In genomic region chr11:36455658-36456111, GRCh38 we compare ENCODE assay signal across 9 cellular contexts. TPM values are rescaled to one million over a fixed set of nuclear protein-coding genes. Genes with fewer than 3 reads are reported as not detected.
DNase-seq lines count a peak whose midpoint lies in the region; ATAC-seq and TF ChIP-seq lines count a peak whose summit lies in the region.
"Had no signal": no experiment of that assay in that cellular context is flagged by ENCODE, and none has a peak within 500 bp of the region (broad histone marks: within the 10 kb centered on the region; RNA-seq: fewer than 3 reads in every experiment).

No MANE protein-coding gene starts in this region.

- H3K4me2 ChIP-seq in GM23248 (ENCODE audit: unreplicated experiment), result peak overlapping the region; percentile 66

- H3K9ac ChIP-seq in GM23248, result peak overlapping the region; percentile 85

- H3K4me1 ChIP-seq in GM23248 (ENCODE audit: insufficient read depth) (peaks cover 47% of the 10 kb centered on the region), gastroesophageal sphincter (peaks cover 0 to 37% (median 9%) of the 10 kb centered on the region in 3 donors)

- H3K27me3 ChIP-seq in GM23248 (replicated peaks; ENCODE audit: insufficient read depth) (no peaks in the 10 kb centered on the region), gastroesophageal sphincter (no peaks in the 10 kb centered on the region)
- H3K27me3 ChIP-seq: neutrophil had no signal

- H2AFZ ChIP-seq in GM23248, result peak overlapping the region; percentile 55

- H3K9me2 ChIP-seq in GM23248 (ENCODE audit: insufficient read depth), result no peaks in the 10 kb centered on the region

- H3F3A ChIP-seq in GM23248 (ENCODE audit: insufficient read depth), result peaks cover 29% of the 10 kb centered on the region

- H3K79me2 ChIP-seq in GM23248 (ENCODE audit: insufficient read depth), result no peaks in the 10 kb centered on the region

- H3K36me3 ChIP-seq in GM23248 (ENCODE audit: low read depth) (no peaks in the 10 kb centered on the region; the same call in 1 of the 2 replicates), gastroesophageal sphincter (no peaks in the 10 kb centered on the region)

- peak overlapping the region; percentile 95 for H3K27ac ChIP-seq in GM23248
- H3K27ac ChIP-seq in gastroesophageal sphincter, result peak overlapping the region in 3 of 4 donors; percentile 55 to 74 (median 73)
- H3K27ac ChIP-seq: neutrophil had no signal

- WGBS in GM23248 (ENCODE audit: low coverage in 1 of 2, low lambda C conversion rate in 2 of 2, missing lambda C conversion rate in 2 of 2), 2 experiments, result 1 to 2% methylated on average over 11 of the region's 11 CpGs
- 36 to 60% methylated on average over 2 to 4 of the region's 11 CpGs for WGBS in gastroesophageal sphincter (ENCODE audit: low coverage in 1 of 2), 2 donors

- intact Hi-C loops in posterior vena cava (cut with DNase I), result no loop called here

- TF ChIP-seq CTCF in gastroesophageal sphincter (IDR thresholded peaks at IDR 0.05), result no peak

- ATAC-seq in gastroesophageal sphincter, result peak; percentile 93
- no peak for ATAC-seq in HG03196 (IDR thresholded peaks at IDR 0.05; ENCODE audit: unreplicated experiment)
- no peak for ATAC-seq in HG02588 (IDR thresholded peaks at IDR 0.05; ENCODE audit: unreplicated experiment)

- no peaks in the 10 kb centered on the region for H4K20me1 ChIP-seq in GM23248 (ENCODE audit: insufficient read depth)

- H3K4me3 ChIP-seq in GM23248, result peak overlapping the region; percentile 8; the same call in 1 of the 2 replicates
- no peak overlapping the region for H3K4me3 ChIP-seq in gastroesophageal sphincter

- no peaks in the 10 kb centered on the region for H3K9me3 ChIP-seq in GM23248 (ENCODE audit: low read depth)
- no peaks in the 10 kb centered on the region for H3K9me3 ChIP-seq in gastroesophageal sphincter
- H3K9me3 ChIP-seq: neutrophil had no signal

- DNase-seq in GM23248 (peak; percentile 98), T1000 (lab: John Stamatoyannopoulos, UW) (peak; percentile 88), posterior vena cava (ENCODE audit: low spot score) (peak; percentile 94), NCI-H526 treated with DMSO at 0.1 percent for 48 hours (lab: John Stamatoyannopoulos, UW) (no peak)
- DNase-seq in effector CD8-positive, alpha-beta T cell (lab: John Stamatoyannopoulos, UW), result no peak

- no peak for TF ChIP-seq EP300 in gastroesophageal sphincter (IDR thresholded peaks at IDR 0.05)

- no peak for TF ChIP-seq POLR2A in gastroesophageal sphincter (IDR thresholded peaks at IDR 0.05)

- in situ Hi-C loops in GM23248 (cut with MboI), result no loop called here

RNA-seq across cellular contexts. Expression of gene TRAF6, which starts 54.4 kb away (rescaled TPM):
- 6.2 and 7.2 TPM in 2 replicates for total RNA-seq in GM23248 (2014; rRNA removed; shearing (Covaris generic))
- 7.9 and 8.6 TPM in 2 replicates for polyA plus RNA-seq in GM23248 (2016; fragmentation: Nextera tagmentation; extraction: Ambion mirVana)
- 10 to 100 TPM; 13.5 to 17.0 (median 16.1) TPM for total RNA-seq in gastroesophageal sphincter
- total RNA-seq in posterior vena cava, result 10 to 100 TPM; 13.9 to 16.0 TPM

Comparison
In these comparisons a context has a peak if more than half of its experiments do, and no peak if none do; other contexts are left out.
1. DNase-seq: peak in GM23248 (single experiment), T1000 (single experiment) and posterior vena cava (single experiment); none in NCI-H526 treated with DMSO at 0.1 percent for 48 hours (single experiment) and effector CD8-positive, alpha-beta T cell (single experiment).